Comparison of ENCODE assay signal across 9 cellular contexts in the genomic region with DNA sequence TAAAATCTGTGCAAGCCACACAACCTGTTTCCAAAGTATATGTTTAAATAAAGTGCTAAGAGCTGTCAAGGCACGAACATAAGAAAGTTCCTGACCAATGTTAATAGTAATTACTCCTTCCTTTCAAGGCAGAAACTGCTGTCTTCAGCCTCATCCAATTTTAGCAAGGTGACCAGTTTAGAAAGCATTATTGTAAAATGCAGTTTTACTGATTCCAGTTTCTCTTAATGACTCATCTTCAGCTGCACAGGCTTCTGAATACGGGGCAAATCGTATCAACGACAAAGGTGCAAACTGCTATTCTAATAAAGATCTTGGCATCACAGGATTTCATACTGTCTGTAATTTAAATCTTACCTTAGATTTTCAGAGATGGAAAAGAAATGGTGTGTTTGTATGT.
A peak's percentile ranks its signal among the peaks of the same experiment; 100 is the strongest.
DNase-seq lines count a peak whose midpoint lies in the region; ATAC-seq lines count a peak whose summit lies in the region.
"Had no signal": no experiment of that assay in that cellular context is flagged by ENCODE, and none has a peak within 500 bp of the region (broad histone marks: within the 10 kb centered on the region; RNA-seq: fewer than 3 reads in every experiment).

No MANE protein-coding gene starts in this region.

- no peak for DNase-seq in central memory CD8-positive, alpha-beta T cell (ENCODE audit: low spot score in 2 of 2)
- DNase-seq in Right ventricle myocardium inferior (ENCODE audit: missing footprints) (no peak), NCI-H446 treated with DMSO at 0.1 percent for 48 hours (lab: John Stamatoyannopoulos, UW) (no peak), SK-N-DZ (ENCODE audit: low spot score) (no peak)
- DNase-seq in effector memory CD8-positive, alpha-beta T cell = no peak
- DNase-seq: DND-41 had no signal

- no peaks in the 10 kb centered on the region for H3K36me3 Mint-ChIP-seq in central memory CD8-positive, alpha-beta T cell (ENCODE audit: insufficient read depth)
- H3K36me3 Mint-ChIP-seq in effector memory CD8-positive, alpha-beta T cell (ENCODE audit: insufficient read depth) = no peaks in the 10 kb centered on the region

- intact Hi-C loops in Right ventricle myocardium inferior (cut with DNase I) = loop anchor here (10.0 kb wide), 1 partner anchor 55 kb away; no protein-coding TSS in a partner anchor

- H3K9me3 Mint-ChIP-seq in central memory CD8-positive, alpha-beta T cell = no peaks in the 10 kb centered on the region
- no peaks in the 10 kb centered on the region for H3K9me3 Mint-ChIP-seq in effector memory CD8-positive, alpha-beta T cell

- peak overlapping the region; percentile 36 for H3K27ac Mint-ChIP-seq in central memory CD8-positive, alpha-beta T cell (ENCODE audit: low read depth)
- peak overlapping the region in 1 of 2 donors; percentile 29 for H3K27ac Mint-ChIP-seq in effector memory CD8-positive, alpha-beta T cell

- no peaks in the 10 kb centered on the region for H3K27me3 Mint-ChIP-seq in central memory CD8-positive, alpha-beta T cell
- H3K27me3 Mint-ChIP-seq in effector memory CD8-positive, alpha-beta T cell = no peaks in the 10 kb centered on the region

- peaks cover 65% of the 10 kb centered on the region for H3K4me1 Mint-ChIP-seq in central memory CD8-positive, alpha-beta T cell
- peaks cover 42 to 63% of the 10 kb centered on the region in 2 donors for H3K4me1 Mint-ChIP-seq in effector memory CD8-positive, alpha-beta T cell (ENCODE audit: low read depth in 2 of 2)

- ATAC-seq in GM18508 (IDR thresholded peaks at IDR 0.05; ENCODE audit: insufficient read depth, unreplicated experiment) (peak; percentile 92), GM21367 (IDR thresholded peaks at IDR 0.05; ENCODE audit: unreplicated experiment) (peak; percentile 86), HG03066 (IDR thresholded peaks at IDR 0.05; ENCODE audit: low read depth, unreplicated experiment) (peak; percentile 86), Right ventricle myocardium inferior (no peak)
- ATAC-seq in central memory CD8-positive, alpha-beta T cell (replicated peaks; ENCODE audit: extremely low read depth, poor library complexity, severe bottlenecking) = no peak
- no peak for ATAC-seq in effector memory CD8-positive, alpha-beta T cell (replicated peaks)

- no peak overlapping the region for H3K4me3 Mint-ChIP-seq in central memory CD8-positive, alpha-beta T cell
- peak overlapping the region in 1 of 2 donors; percentile 45 for H3K4me3 Mint-ChIP-seq in effector memory CD8-positive, alpha-beta T cell

Comparison
In these comparisons a context has a peak if more than half of its experiments do, and no peak if none do; other contexts are left out.
1. ATAC-seq: peak in GM18508 (single experiment), GM21367 (single experiment) and HG03066 (single experiment); none in central memory CD8-positive, alpha-beta T cell (single experiment), Right ventricle myocardium inferior (single experiment) and effector memory CD8-positive, alpha-beta T cell (single experiment).